In genomic region chr7:105309235-105310156, GRCh38 we compare ENCODE assay signal across 12 cellular contexts.
DNase-seq lines count a peak whose midpoint lies in the region; ATAC-seq, FAIRE-seq and TF ChIP-seq lines count a peak whose summit lies in the region.
"Had no signal": no experiment of that assay in that cellular context is flagged by ENCODE, and none has a peak within 500 bp of the region (broad histone marks: within the 10 kb centered on the region; RNA-seq: fewer than 3 reads in every experiment).

No MANE protein-coding gene starts in this region.

- H3K4me1 ChIP-seq in H9 (ENCODE audit: insufficient read depth, low read length) (no peaks in the 10 kb centered on the region), mesenchymal stem cell (ENCODE audit: control insufficient read depth, insufficient read depth, low read depth, low read length) (peaks cover 5% of the 10 kb centered on the region), aorta (ENCODE audit: control insufficient read depth in 1 of 2, insufficient read depth in 2 of 2, low read length in 2 of 2) (peaks cover 0 to 2% of the 10 kb centered on the region in 2 donors)

- no peak for DNase-seq in GM12891 (ENCODE audit: insufficient read length, low spot score)
- no peak for DNase-seq in H9
- peak; percentile 29 for DNase-seq in RPMI8226
- peak; percentile 24 for DNase-seq in mesenchymal stem cell
- no peak for DNase-seq in aorta
- no peak for DNase-seq in ecto neural progenitor cell (ENCODE audit: low spot score)
- no peak for DNase-seq in urothelium cell line (ENCODE audit: low spot score)
- DNase-seq: activated effector memory CD4-positive, alpha-beta T cell treated with anti-CD3 and anti-CD28 coated beads, Interleukin-2, amount 50 U/mL, for 16 hours; MG63; midbrain had no signal

- FAIRE-seq in GM12891 (lab: Jason Lieb, UNC) (peak; percentile 64), urothelium cell line (lab: Jason Lieb, UNC) (no peak)

- H3K79me1 ChIP-seq in H9 (ENCODE audit: insufficient read depth, low read depth, low read length, poor library complexity, severe bottlenecking) = peaks cover 10% of the 10 kb centered on the region
- peaks cover 18% of the 10 kb centered on the region for H3K79me1 ChIP-seq in mesenchymal stem cell (replicated peaks; ENCODE audit: low read length, poor library complexity, severe bottlenecking)

- WGBS in H9 (ENCODE audit: extremely low coverage, insufficient read length, low lambda C conversion rate) = no CpG with 5 or more reads among the region's 2 CpGs
- WGBS in mesenchymal stem cell = 77% methylated on average over 2 of the region's 2 CpGs
- 90% methylated on average over 2 of the region's 2 CpGs for WGBS in aorta, 2 donors

- H3K4me3 ChIP-seq in mesenchymal stem cell (ENCODE audit: insufficient read depth in 1 of 2, low read depth in 1 of 2, low read length in 2 of 2) (no peak overlapping the region), aorta (ENCODE audit: low read length in 2 of 2) (no peak overlapping the region)
- H3K4me3 ChIP-seq: MG63 had no signal

- H2BK12ac ChIP-seq in H9 (ENCODE audit: insufficient read length, low read depth, low read length) (no peak overlapping the region), mesenchymal stem cell (ENCODE audit: low read length in 2 of 2) (no peak overlapping the region)

- TF ChIP-seq POLR2A in GM12891 (IDR thresholded peaks at IDR 0.05; ENCODE audit: low read depth, low read length) = no peak

- H2BK120ac ChIP-seq in H9 (ENCODE audit: low read depth, low read length, poor library complexity, severe bottlenecking) (no peak overlapping the region), mesenchymal stem cell (ENCODE audit: low read depth, low read length) (no peak overlapping the region)

- no peak overlapping the region for H3K14ac ChIP-seq in H9 (ENCODE audit: insufficient read depth, low read length)
- H3K14ac ChIP-seq in mesenchymal stem cell (ENCODE audit: low read length in 2 of 2) = peak overlapping the region in 1 of 2 experiments; percentile 81

- ATAC-seq in aorta (ENCODE audit: low FRiP score) (no peak), HG03039 (IDR thresholded peaks at IDR 0.05; ENCODE audit: unreplicated experiment) (no peak)
- ATAC-seq: HCT116 had no signal

- H4K8ac ChIP-seq in H9 (replicated peaks; ENCODE audit: insufficient read length, low read depth, low read length) (no peak overlapping the region), mesenchymal stem cell (ENCODE audit: low read length) (no peak overlapping the region)

- H4K91ac ChIP-seq in H9 (ENCODE audit: insufficient read length, low read depth, low read length) (no peak overlapping the region), mesenchymal stem cell (ENCODE audit: low read length) (no peak overlapping the region)

- H3K18ac ChIP-seq in H9 (ENCODE audit: insufficient read length, low read depth, low read length) (no peak overlapping the region), mesenchymal stem cell (ENCODE audit: low read depth in 1 of 2, low read length in 2 of 2) (peak overlapping the region in 1 of 2 experiments; percentile 43)

- H2BK5ac ChIP-seq in H9 (ENCODE audit: insufficient read length, low read length) (no peak overlapping the region), mesenchymal stem cell (ENCODE audit: low read depth, low read length, poor library complexity, severe bottlenecking) (no peak overlapping the region)

- H2AFZ ChIP-seq in H9 (ENCODE audit: low read length) (no peak overlapping the region), mesenchymal stem cell (ENCODE audit: low read depth, low read length) (no peak overlapping the region)

- peak; percentile 21; the same call in 1 of the 3 replicates for TF ChIP-seq CTCF in H9 (conservative IDR thresholded peaks at IDR 0.05)

- H2BK15ac ChIP-seq in H9 (ENCODE audit: low read depth, low read length) (no peak overlapping the region), mesenchymal stem cell (ENCODE audit: low read depth, poor library complexity, severe bottlenecking) (no peak overlapping the region)

- H3K27me3 ChIP-seq in H9 (ENCODE audit: insufficient read depth, low read length) = no peaks in the 10 kb centered on the region
- H3K27me3 ChIP-seq in mesenchymal stem cell (ENCODE audit: control insufficient read depth in 1 of 2, insufficient read depth in 1 of 2, low read length in 2 of 2) = no peaks in the 10 kb centered on the region
- H3K27me3 ChIP-seq in aorta (ENCODE audit: control insufficient read depth in 1 of 2, insufficient read depth in 2 of 2, low read length in 1 of 2) = no peaks in the 10 kb centered on the region
- H3K27me3 ChIP-seq: MG63 had no signal

- H3K79me2 ChIP-seq in H9 (ENCODE audit: insufficient read depth, low read length) = peaks cover 2% of the 10 kb centered on the region; the same call in 1 of the 2 replicates

- H3T11ph ChIP-seq in H9 (ENCODE audit: low read length) = no peak overlapping the region

- no peak overlapping the region for H4K5ac ChIP-seq in H9 (ENCODE audit: insufficient read length, low read depth, low read length)

- no peaks in the 10 kb centered on the region for H4K20me1 ChIP-seq in H9 (ENCODE audit: control insufficient read depth, insufficient read depth, insufficient read length)

- H3K4me1 Mint-ChIP-seq in H9 = peaks cover 16 to 25% of the 10 kb centered on the region in 2 experiments

- H3K27ac Mint-ChIP-seq in H9 = peak overlapping the region in 1 of 3 experiments; percentile 82; a peak in 2 of 7 replicates

- H3K27me3 Mint-ChIP-seq in H9 (ENCODE audit: low read depth) = no peaks in the 10 kb centered on the region

- H3K9me3 Mint-ChIP-seq in H9 = no peaks in the 10 kb centered on the region

- intact Hi-C loops in aorta (cut with DNase I) = no loop called here

- no peak overlapping the region for H3K4me3 Mint-ChIP-seq in H9

- no peak overlapping the region for H2AK5ac ChIP-seq in H9 (ENCODE audit: insufficient read length, low read length)
- no peak overlapping the region for H2AK5ac ChIP-seq in mesenchymal stem cell (ENCODE audit: low read length, severe bottlenecking)

- H3K4ac ChIP-seq in H9 (ENCODE audit: low read depth, low read length) = no peak overlapping the region
- H3K4ac ChIP-seq in mesenchymal stem cell (ENCODE audit: low read depth in 1 of 2, low read length in 2 of 2) = no peak overlapping the region

- H3K36me3 Mint-ChIP-seq in H9 (ENCODE audit: insufficient read depth in 1 of 3, low read depth in 3 of 3) = peaks cover 0 to 2% (median 0%) of the 10 kb centered on the region in 3 experiments; a peak in 1 of 7 replicates

- H3K9ac ChIP-seq in H9 (ENCODE audit: extremely low read depth, insufficient read length, low read length) (no peak overlapping the region), mesenchymal stem cell (ENCODE audit: low read length) (no peak overlapping the region)

- H3K23ac ChIP-seq in H9 (ENCODE audit: insufficient read length, low read depth, low read length) (no peak overlapping the region), mesenchymal stem cell (ENCODE audit: low read length in 2 of 2) (no peak overlapping the region)

- H3K23me2 ChIP-seq in H9 (ENCODE audit: insufficient read length, low read depth, low read length, poor library complexity, severe bottlenecking) = no peaks in the 10 kb centered on the region

- H2BK20ac ChIP-seq in H9 (ENCODE audit: low read depth, low read length, poor library complexity, severe bottlenecking) = no peak overlapping the region

- H3K56ac ChIP-seq in H9 (ENCODE audit: insufficient read length, low read depth, low read length) = no peak overlapping the region

- no peaks in the 10 kb centered on the region for H3K9me3 ChIP-seq in H9 (ENCODE audit: control insufficient read depth, low read depth, low read length)
- no peaks in the 10 kb centered on the region for H3K9me3 ChIP-seq in mesenchymal stem cell (ENCODE audit: control insufficient read depth, low read length)
- H3K9me3 ChIP-seq in aorta (ENCODE audit: control insufficient read depth, low read length) = no peaks in the 10 kb centered on the region
- H3K9me3 ChIP-seq: MG63 had no signal

- H3K4me2 ChIP-seq in H9 (ENCODE audit: insufficient read depth, insufficient read length, low read length) (no peak overlapping the region), mesenchymal stem cell (ENCODE audit: low read length, poor library complexity, severe bottlenecking) (no peak overlapping the region)

- H3K36me3 ChIP-seq in mesenchymal stem cell (ENCODE audit: control insufficient read depth in 1 of 2, insufficient read depth in 2 of 2, low read depth in 1 of 2, low read length in 2 of 2) = no peaks in the 10 kb centered on the region
- no peaks in the 10 kb centered on the region for H3K36me3 ChIP-seq in aorta (ENCODE audit: control insufficient read depth in 1 of 2, insufficient read depth in 2 of 2, low read length in 1 of 2)
- H3K36me3 ChIP-seq: MG63 had no signal

- H3K27ac ChIP-seq in H9 (ENCODE audit: insufficient read length, low read depth, low read length) (no peak overlapping the region), mesenchymal stem cell (ENCODE audit: low read length, poor library complexity, severe bottlenecking) (no peak overlapping the region), aorta (ENCODE audit: low read depth in 1 of 2, low read length in 2 of 2) (no peak overlapping the region)

TF ChIP-seq in GM12891, 5 proteins besides CTCF, POLR2A, EP300 and RAD21:
- TF ChIP-seq PAX5 (IDR thresholded peaks at IDR 0.05; ENCODE audit: insufficient read depth, low read length, severe bottlenecking) (no peak), SPI1 (IDR thresholded peaks at IDR 0.05; ENCODE audit: low read depth, low read length) (no peak), TAF1 (IDR thresholded peaks at IDR 0.05; ENCODE audit: low read depth, low read length) (no peak), POU2F2 (IDR thresholded peaks at IDR 0.05; ENCODE audit: low read depth, low read length) (no peak), POLR2AphosphoS5 (IDR thresholded peaks at IDR 0.05; ENCODE audit: low read depth, low read length) (no peak)

Comparison
In these comparisons a context has a peak if more than half of its experiments do, and no peak if none do; other contexts are left out.
1. DNase-seq: peak in RPMI8226 (single experiment) and mesenchymal stem cell (single experiment); none in GM12891 (single experiment), H9 (single experiment), aorta (0 of 2), ecto neural progenitor cell (single experiment) and urothelium cell line (single experiment).